In genomic region chr6:1790684-1791083, GRCh38 we compare ENCODE assay signal across 3 cellular contexts.
TF ChIP-seq lines count a peak whose summit lies in the region.

No MANE protein-coding gene starts in this region.

TF ChIP-seq in GM12878, 131 proteins besides CTCF, POLR2A, EP300 and RAD21:
- no peak for TF ChIP-seq MYB (IDR thresholded peaks at IDR 0.05; ENCODE audit: borderline replicate concordance, low read depth, low read length)
- TF ChIP-seq POLR2AphosphoS5 (IDR thresholded peaks at IDR 0.05; ENCODE audit: low read length) = no peak
- TF ChIP-seq RUNX3 (IDR thresholded peaks at IDR 0.05; ENCODE audit: low read length) = no peak
- TF ChIP-seq NFXL1 (IDR thresholded peaks at IDR 0.05; ENCODE audit: borderline replicate concordance) = no peak

TF ChIP-seq in K562, 482 proteins besides CTCF, POLR2A, EP300 and RAD21:
- peak; percentile 56 for TF ChIP-seq CBFA2T3 (IDR thresholded peaks at IDR 0.05)
- TF ChIP-seq, protein P1, sequence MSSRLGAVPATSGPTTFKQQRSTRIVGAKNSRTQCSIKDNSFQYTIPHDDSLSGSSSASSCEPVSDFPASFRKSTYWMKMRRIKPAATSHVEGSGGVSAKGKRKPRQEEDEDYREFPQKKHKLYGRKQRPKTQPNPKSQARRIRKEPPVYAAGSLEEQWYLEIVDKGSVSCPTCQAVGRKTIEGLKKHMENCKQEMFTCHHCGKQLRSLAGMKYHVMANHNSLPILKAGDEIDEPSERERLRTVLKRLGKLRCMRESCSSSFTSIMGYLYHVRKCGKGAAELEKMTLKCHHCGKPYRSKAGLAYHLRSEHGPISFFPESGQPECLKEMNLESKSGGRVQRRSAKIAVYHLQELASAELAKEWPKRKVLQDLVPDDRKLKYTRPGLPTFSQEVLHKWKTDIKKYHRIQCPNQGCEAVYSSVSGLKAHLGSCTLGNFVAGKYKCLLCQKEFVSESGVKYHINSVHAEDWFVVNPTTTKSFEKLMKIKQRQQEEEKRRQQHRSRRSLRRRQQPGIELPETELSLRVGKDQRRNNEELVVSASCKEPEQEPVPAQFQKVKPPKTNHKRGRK (tag; IDR thresholded peaks at IDR 0.05) = no peak
- no peak for TF ChIP-seq ZNF431 (CRISPR knock-in tag; IDR thresholded peaks at IDR 0.05)
- no peak for TF ChIP-seq ZBTB5 (IDR thresholded peaks at IDR 0.05)
- TF ChIP-seq TCF3 (CRISPR knock-in tag; IDR thresholded peaks at IDR 0.05) = peak; percentile 50
- 0 out of 2 replicates have a peak, but pooled peaks have one; percentile 30 for TF ChIP-seq CBFA2T2 (conservative IDR thresholded peaks at IDR 0.05)
- no peak for TF ChIP-seq FOXK1 (CRISPR knock-in tag; IDR thresholded peaks at IDR 0.05; ENCODE audit: borderline replicate concordance)
- no peak for TF ChIP-seq FIP1L1 (IDR thresholded peaks at IDR 0.05; ENCODE audit: low read depth, low read length, poor library complexity, severe bottlenecking)
- TF ChIP-seq, protein P2, sequence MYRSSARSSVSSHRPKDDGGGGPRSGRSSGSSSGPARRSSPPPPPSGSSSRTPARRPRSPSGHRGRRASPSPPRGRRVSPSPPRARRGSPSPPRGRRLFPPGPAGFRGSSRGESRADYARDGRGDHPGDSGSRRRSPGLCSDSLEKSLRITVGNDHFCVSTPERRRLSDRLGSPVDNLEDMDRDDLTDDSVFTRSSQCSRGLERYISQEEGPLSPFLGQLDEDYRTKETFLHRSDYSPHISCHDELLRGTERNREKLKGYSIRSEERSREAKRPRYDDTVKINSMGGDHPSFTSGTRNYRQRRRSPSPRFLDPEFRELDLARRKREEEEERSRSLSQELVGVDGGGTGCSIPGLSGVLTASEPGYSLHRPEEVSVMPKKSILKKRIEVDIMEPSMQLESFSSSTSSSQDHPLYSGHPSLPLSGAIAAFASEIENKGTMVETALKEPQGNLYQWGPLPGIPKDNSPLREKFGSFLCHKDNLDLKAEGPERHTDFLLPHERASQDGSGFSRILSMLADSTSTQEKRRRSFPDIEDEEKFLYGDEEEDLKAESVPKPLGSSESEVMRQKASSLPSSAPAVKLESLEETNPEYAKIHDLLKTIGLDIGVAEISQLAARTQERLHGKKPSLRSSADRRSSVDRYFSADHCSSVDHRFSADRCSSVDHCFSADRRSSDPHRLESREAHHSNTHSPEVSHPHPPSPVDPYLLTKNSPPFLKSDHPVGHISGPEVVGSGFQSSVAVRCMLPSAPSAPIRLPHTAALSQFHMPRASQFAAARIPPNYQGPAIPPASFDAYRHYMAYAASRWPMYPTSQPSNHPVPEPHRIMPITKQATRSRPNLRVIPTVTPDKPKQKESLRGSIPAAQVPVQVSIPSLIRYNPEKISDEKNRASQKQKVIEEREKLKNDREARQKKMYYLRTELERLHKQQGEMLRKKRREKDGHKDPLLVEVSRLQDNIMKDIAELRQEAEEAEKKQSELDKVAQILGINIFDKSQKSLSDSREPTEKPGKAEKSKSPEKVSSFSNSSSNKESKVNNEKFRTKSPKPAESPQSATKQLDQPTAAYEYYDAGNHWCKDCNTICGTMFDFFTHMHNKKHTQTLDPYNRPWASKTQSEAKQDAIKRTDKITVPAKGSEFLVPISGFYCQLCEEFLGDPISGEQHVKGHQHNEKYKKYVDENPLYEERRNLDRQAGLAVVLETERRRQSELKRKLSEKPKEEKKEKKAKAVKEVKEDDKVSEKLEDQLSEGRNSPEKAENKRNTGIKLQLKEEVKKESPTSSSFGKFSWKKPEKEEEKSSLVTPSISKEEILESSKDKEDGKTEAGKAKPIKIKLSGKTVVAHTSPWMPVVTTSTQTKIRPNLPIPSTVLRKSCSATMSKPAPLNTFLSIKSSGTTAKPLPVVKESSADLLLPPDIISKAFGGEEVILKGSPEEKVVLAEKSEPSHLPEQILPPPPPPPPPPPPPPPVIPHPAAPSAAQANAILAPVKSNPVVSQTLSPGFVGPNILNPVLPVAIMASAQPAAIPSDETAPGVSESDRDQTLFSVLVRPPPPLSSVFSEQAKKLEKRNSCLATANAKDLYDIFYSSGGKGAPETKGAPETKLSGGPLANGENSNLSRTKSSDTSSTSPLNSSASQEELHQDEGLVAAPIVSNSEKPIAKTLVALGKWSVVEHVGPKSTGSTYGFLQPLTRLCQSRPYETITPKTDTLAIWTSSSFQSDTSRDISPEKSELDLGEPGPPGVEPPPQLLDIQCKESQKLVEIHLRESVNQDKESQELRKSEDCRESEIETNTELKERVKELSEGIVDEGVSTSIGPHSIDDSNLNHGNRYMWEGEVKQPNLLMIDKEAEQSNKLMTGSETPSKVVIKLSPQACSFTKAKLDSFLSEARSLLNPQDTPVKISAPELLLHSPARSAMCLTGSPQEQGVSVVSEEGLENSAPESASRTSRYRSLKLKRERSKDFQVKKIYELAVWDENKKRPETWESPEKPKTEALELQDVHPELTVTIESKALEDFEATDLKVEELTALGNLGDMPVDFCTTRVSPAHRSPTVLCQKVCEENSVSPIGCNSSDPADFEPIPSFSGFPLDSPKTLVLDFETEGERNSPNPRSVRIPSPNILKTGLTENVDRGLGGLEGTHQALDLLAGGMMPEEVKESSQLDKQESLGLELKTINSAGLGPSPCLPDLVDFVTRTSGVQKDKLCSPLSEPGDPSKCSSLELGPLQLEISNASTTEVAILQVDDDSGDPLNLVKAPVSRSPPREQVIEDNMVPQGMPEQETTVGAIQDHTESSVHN (IDR thresholded peaks at IDR 0.05; ENCODE audit: borderline replicate concordance in 1 of 2, low read depth in 1 of 2) = no peak
- 0 out of 2 replicates have a peak, but pooled peaks have one; percentile 13 for TF ChIP-seq NCOR1 (IDR thresholded peaks at IDR 0.05)
- TF ChIP-seq TCF15 (CRISPR knock-in tag; IDR thresholded peaks at IDR 0.05) = no peak
- no peak for TF ChIP-seq RFX1 (IDR thresholded peaks at IDR 0.05)

TF ChIP-seq in H1, 55 proteins besides CTCF, POLR2A, EP300 and RAD21:
- no peak for TF ChIP-seq GTF2F1 (IDR thresholded peaks at IDR 0.05; ENCODE audit: borderline replicate concordance, low read depth, low read length)
- TF ChIP-seq TEAD4 (IDR thresholded peaks at IDR 0.05; ENCODE audit: low read depth, low read length) = no peak
- no peak for TF ChIP-seq SAP30 (IDR thresholded peaks at IDR 0.05; ENCODE audit: insufficient read depth, insufficient replicate concordance, low read length)
- TF ChIP-seq BCL11A (IDR thresholded peaks at IDR 0.05; ENCODE audit: low read depth in 2 of 2, low read length in 2 of 2) = no peak
